ENCODE assay signal across 8 cellular contexts in the genomic region with DNA sequence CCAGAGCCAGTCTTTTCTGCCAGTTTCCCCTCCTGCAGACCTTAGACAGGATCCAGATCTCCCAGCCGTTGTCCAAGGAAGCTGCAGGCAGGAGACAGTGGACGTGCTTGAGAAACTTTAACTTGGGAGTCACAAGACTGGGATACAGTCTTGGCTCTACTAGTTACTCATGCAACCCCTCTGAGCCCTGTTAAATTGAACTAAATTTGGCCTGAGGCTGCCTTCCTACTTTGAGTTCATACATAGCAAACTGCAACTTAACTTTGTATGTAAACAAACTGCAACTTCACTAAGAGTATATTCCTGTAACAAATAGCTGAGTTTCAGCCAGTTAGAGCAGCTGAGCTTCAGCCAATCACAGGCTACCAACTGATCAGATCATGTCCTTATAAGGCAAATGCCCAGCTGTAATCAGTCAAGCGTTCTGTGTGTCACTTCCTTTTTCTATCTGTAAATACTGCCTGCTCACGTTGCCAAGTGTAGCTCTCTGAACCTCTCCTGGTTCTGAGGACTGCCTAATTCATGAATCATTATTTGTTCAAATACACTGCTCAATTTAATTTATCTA.
DNase-seq lines count a peak whose midpoint lies in the region; ATAC-seq and TF ChIP-seq lines count a peak whose summit lies in the region.

No MANE protein-coding gene starts in this region.

- no peaks in the 10 kb centered on the region for H3K27me3 Mint-ChIP-seq in activated B cell treated with CpG ODN at 0.5 μM for 24 hours

- no peak overlapping the region for H3K4me3 Mint-ChIP-seq in activated B cell treated with CpG ODN at 0.5 μM for 24 hours

- H3K9me3 Mint-ChIP-seq in activated B cell treated with CpG ODN at 0.5 μM for 24 hours: peaks cover 29% of the 10 kb centered on the region

- peak; percentile 99 for DNase-seq in EH (ENCODE audit: low read depth)
- DNase-seq in HT-29 (ENCODE audit: low spot score): peak; percentile 41
- DNase-seq in activated B cell treated with CpG ODN at 0.5 μM for 24 hours: no peak
- DNase-seq in kidney glomerular epithelial cell (lab: John Stamatoyannopoulos, UW): peak; percentile 70
- no peak for DNase-seq in superior temporal gyrus (ENCODE audit: extremely low spot score)
- no peak for DNase-seq in epidermal melanocyte (ENCODE audit: insufficient read length, low spot score)

- ATAC-seq in activated B cell treated with CpG ODN at 0.5 μM for 24 hours (ENCODE audit: low read depth) (peak; percentile 52), HG02870 (IDR thresholded peaks at IDR 0.05; ENCODE audit: unreplicated experiment) (no peak), HG03442 (IDR thresholded peaks at IDR 0.05; ENCODE audit: unreplicated experiment) (no peak)

- peaks cover 6% of the 10 kb centered on the region for H3K36me3 Mint-ChIP-seq in activated B cell treated with CpG ODN at 0.5 μM for 24 hours (ENCODE audit: low read depth)

- CTCF ChIA-PET in activated B cell treated with CpG ODN at 0.5 μM for 24 hours (lab: Charles Lee): no interaction called here

- H3K4me1 Mint-ChIP-seq in activated B cell treated with CpG ODN at 0.5 μM for 24 hours: peaks cover 4% of the 10 kb centered on the region

- intact Hi-C loops in activated B cell treated with CpG ODN at 0.5 μM for 24 hours (cut with micrococcal nuclease): no loop called here

- TF ChIP-seq CTCF in activated B cell treated with CpG ODN at 0.5 μM for 24 hours (IDR thresholded peaks at IDR 0.05): no peak

- peak overlapping the region; percentile 58 for H3K27ac Mint-ChIP-seq in activated B cell treated with CpG ODN at 0.5 μM for 24 hours

- POLR2A ChIA-PET in activated B cell treated with CpG ODN at 0.5 μM for 24 hours (lab: Charles Lee): no interaction called here

Comparison
In these comparisons a context has a peak if more than half of its experiments do, and no peak if none do; other contexts are left out.
1. DNase-seq: peak in EH (single experiment), HT-29 (single experiment) and kidney glomerular epithelial cell (single experiment); none in activated B cell treated with CpG ODN at 0.5 μM for 24 hours (single experiment), superior temporal gyrus (single experiment) and epidermal melanocyte (single experiment).